Comparison of ENCODE assay signal across 17 cellular contexts in genomic region chr15:96882361-96882760, GRCh38.
DNase-seq lines count a peak whose midpoint lies in the region; TF ChIP-seq lines count a peak whose summit lies in the region.
"Had no signal": no experiment of that assay in that cellular context is flagged by ENCODE, and none has a peak within 500 bp of the region (broad histone marks: within the 10 kb centered on the region; RNA-seq: fewer than 3 reads in every experiment).

No MANE protein-coding gene starts in this region.

- H3K27ac Mint-ChIP-seq in nephron progenitor cell = peak overlapping the region; percentile 30
- H3K27ac Mint-ChIP-seq: CD14-positive monocyte; CD8-positive, alpha-beta T cell; HFFc6 had no signal

- H3K36me3 ChIP-seq in WERI-Rb-1 = no peaks in the 10 kb centered on the region
- H3K36me3 ChIP-seq: BE2C, HAP-1 had no signal

- H3K4me3 ChIP-seq in fibroblast of pulmonary artery (replicated peaks; ENCODE audit: low read depth, low read length) = no peak overlapping the region
- no peak overlapping the region for H3K4me3 ChIP-seq in WERI-Rb-1 (ENCODE audit: low read depth, low read length)
- H3K4me3 ChIP-seq: HAP-1 had no signal

- H3K36me3 Mint-ChIP-seq in nephron progenitor cell (ENCODE audit: low read depth) = no peaks in the 10 kb centered on the region
- H3K36me3 Mint-ChIP-seq: CD14-positive monocyte; CD8-positive, alpha-beta T cell had no signal

- no peak overlapping the region for H3K4me3 Mint-ChIP-seq in nephron progenitor cell
- H3K4me3 Mint-ChIP-seq: CD14-positive monocyte; CD8-positive, alpha-beta T cell; HFFc6 had no signal

- no peak for TF ChIP-seq CTCF in fibroblast of pulmonary artery (IDR thresholded peaks at IDR 0.05; ENCODE audit: low read length, missing control alignments)
- no peak for TF ChIP-seq CTCF in nephron progenitor cell (IDR thresholded peaks at IDR 0.05)
- no peak for TF ChIP-seq CTCF in WERI-Rb-1 (IDR thresholded peaks at IDR 0.05; ENCODE audit: low read depth, low read length)

- peak; percentile 78 for DNase-seq in COLO829 (ENCODE audit: low spot score)
- peak; percentile 17 for DNase-seq in fibroblast of pulmonary artery (ENCODE audit: low read depth)
- DNase-seq in nephron progenitor cell = no peak
- no peak for DNase-seq in HCEC 1CT
- DNase-seq in cerebellum (ENCODE audit: low spot score) = no peak
- DNase-seq in WERI-Rb-1 = no peak
- no peak for DNase-seq in NCI-H2029 (lab: John Stamatoyannopoulos, UW)
- DNase-seq: BE2C; Caco-2; CD8-positive, alpha-beta T cell; DND-41; GDM1; HFFc6; IMR-90; KBM-7 had no signal

- no peak overlapping the region for H3K27ac ChIP-seq in WERI-Rb-1

- no peaks in the 10 kb centered on the region for H3K9me3 ChIP-seq in WERI-Rb-1 (ENCODE audit: severe bottlenecking)
- H3K9me3 ChIP-seq: BE2C, Caco-2, HAP-1 had no signal

- peaks cover 5% of the 10 kb centered on the region for H3K9me3 Mint-ChIP-seq in nephron progenitor cell
- H3K9me3 Mint-ChIP-seq: CD8-positive, alpha-beta T cell; HFFc6 had no signal

- peaks cover 12% of the 10 kb centered on the region for H3K4me1 Mint-ChIP-seq in nephron progenitor cell
- H3K4me1 Mint-ChIP-seq: CD14-positive monocyte had no signal

- H3K27me3 ChIP-seq in WERI-Rb-1 (ENCODE audit: insufficient read depth, low read depth, severe bottlenecking) = peaks cover 49% of the 10 kb centered on the region
- H3K27me3 ChIP-seq: BE2C had no signal

- no peaks in the 10 kb centered on the region for H3K27me3 Mint-ChIP-seq in nephron progenitor cell (ENCODE audit: low read depth, poor library complexity)

Comparison
In these comparisons a context has a peak if more than half of its experiments do, and no peak if none do; other contexts are left out.
1. DNase-seq: peak in COLO829 (single experiment) and fibroblast of pulmonary artery (single experiment); none in nephron progenitor cell (single experiment), HCEC 1CT (single experiment), cerebellum (single experiment), WERI-Rb-1 (single experiment) and NCI-H2029 (single experiment).